ENCODE assay signal across 20 cellular contexts in the genomic region with DNA sequence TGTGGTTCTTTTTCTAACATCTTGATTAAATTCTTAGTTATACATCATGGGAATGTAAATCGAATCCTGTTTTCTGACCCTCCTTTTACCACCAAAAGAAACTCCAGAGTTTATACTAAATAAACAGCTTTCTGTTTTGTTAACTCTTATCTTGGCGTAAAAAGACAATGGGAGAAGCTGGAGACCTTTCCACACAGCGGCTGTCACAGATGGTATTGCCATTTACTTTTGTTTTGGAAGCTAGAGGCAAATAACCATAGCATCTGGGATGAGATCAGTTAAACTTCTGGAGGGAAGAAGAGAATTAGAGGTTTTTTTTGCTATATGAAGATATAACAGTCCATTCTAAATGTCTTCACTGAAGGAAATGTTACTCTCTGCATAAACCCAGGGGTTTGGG.
DNase-seq lines count a peak whose midpoint lies in the region; ATAC-seq and TF ChIP-seq lines count a peak whose summit lies in the region.
"Had no signal": no experiment of that assay in that cellular context is flagged by ENCODE, and none has a peak within 500 bp of the region (broad histone marks: within the 10 kb centered on the region; RNA-seq: fewer than 3 reads in every experiment).

No MANE protein-coding gene starts in this region.

- H3K4me3 ChIP-seq in heart right ventricle: no peak overlapping the region
- H3K4me3 ChIP-seq in right atrium auricular region: no peak overlapping the region
- H3K4me3 ChIP-seq: A549; BLaER1 treated with 17β-estradiol and CSF1 and Interleukin-3, amounts not matched to agents 10 nM and 100 nM had no signal

- peak overlapping the region; percentile 58 for H3K27ac Mint-ChIP-seq in nephron progenitor cell
- H3K27ac Mint-ChIP-seq: B cell; CD4-positive, alpha-beta T cell; CD8-positive, alpha-beta T cell had no signal

- H3K27ac ChIP-seq in heart right ventricle: peak overlapping the region in 6 of 10 donors; percentile 9 to 68 (median 43)
- no peak overlapping the region for H3K27ac ChIP-seq in right atrium auricular region
- H3K27ac ChIP-seq: 22Rv1; A549; BLaER1 treated with 17β-estradiol and CSF1 and Interleukin-3, amounts not matched to agents 10 nM and 100 nM; C4-2B had no signal

- H3K36me3 ChIP-seq in heart right ventricle: no peaks in the 10 kb centered on the region
- no peaks in the 10 kb centered on the region for H3K36me3 ChIP-seq in right atrium auricular region
- H3K36me3 ChIP-seq: BLaER1 treated with 17β-estradiol and CSF1 and Interleukin-3, amounts not matched to agents 10 nM and 100 nM had no signal

- H3K4me1 ChIP-seq in heart right ventricle (peaks cover 0 to 13% (median 0%) of the 10 kb centered on the region in 9 donors), right atrium auricular region (no peaks in the 10 kb centered on the region)
- H3K4me1 ChIP-seq: A549; BLaER1 treated with 17β-estradiol and CSF1 and Interleukin-3, amounts not matched to agents 10 nM and 100 nM; Caco-2 had no signal

- no peaks in the 10 kb centered on the region for H3K27me3 ChIP-seq in heart right ventricle
- no peaks in the 10 kb centered on the region for H3K27me3 ChIP-seq in right atrium auricular region
- H3K27me3 ChIP-seq: BLaER1 treated with 17β-estradiol and CSF1 and Interleukin-3, amounts not matched to agents 10 nM and 100 nM had no signal

- H3K4me1 Mint-ChIP-seq in nephron progenitor cell: peaks cover 17% of the 10 kb centered on the region
- H3K4me1 Mint-ChIP-seq: B cell had no signal

- no peak overlapping the region for H3K4me3 Mint-ChIP-seq in nephron progenitor cell
- H3K4me3 Mint-ChIP-seq: B cell; CD4-positive, alpha-beta T cell; CD8-positive, alpha-beta T cell had no signal

- TF ChIP-seq CTCF in heart right ventricle (IDR thresholded peaks at IDR 0.05) (no peak), right atrium auricular region (IDR thresholded peaks at IDR 0.05) (no peak), nephron progenitor cell (IDR thresholded peaks at IDR 0.05) (no peak)

- intact Hi-C loops in heart right ventricle (cut with DNase I) (no loop called here), left ventricle myocardium superior (cut with micrococcal nuclease) (no loop called here), left cardiac atrium (cut with DNase I) (no loop called here)

- no peaks in the 10 kb centered on the region for H3K9me3 ChIP-seq in heart right ventricle
- H3K9me3 ChIP-seq in right atrium auricular region: no peaks in the 10 kb centered on the region
- H3K9me3 ChIP-seq: A549, Caco-2 had no signal

- peak; percentile 38 for DNase-seq in DMS 273 (lab: John Stamatoyannopoulos, UW; ENCODE audit: unreplicated experiment)
- DNase-seq in DMS 273 treated with DMSO at 0.1 percent for 48 hours (lab: John Stamatoyannopoulos, UW): no peak
- DNase-seq in heart right ventricle: no peak
- no peak for DNase-seq in right atrium auricular region (ENCODE audit: low spot score)
- no peak for DNase-seq in left ventricle myocardium superior
- no peak for DNase-seq in left cardiac atrium
- no peak for DNase-seq in nephron progenitor cell
- DNase-seq: AML-193; Caco-2; Calu3; CD4-positive, alpha-beta T cell; CD8-positive, alpha-beta T cell; DMS79 treated with DMSO at 0.1 percent for 48 hours; GF-D8 had no signal

- peak in 3 of 8 donors; percentile 48 to 63 (median 62) for ATAC-seq in heart right ventricle
- ATAC-seq in left ventricle myocardium superior: peak; percentile 28
- ATAC-seq in left cardiac atrium: no peak
- ATAC-seq in HG03280 (IDR thresholded peaks at IDR 0.05; ENCODE audit: unreplicated experiment): no peak
- ATAC-seq: A549; CD8-positive, alpha-beta T cell had no signal

- 51 to 53% methylated on average over 3 of the region's 3 CpGs for WGBS in heart right ventricle, 2 donors

- H3K9me3 Mint-ChIP-seq in nephron progenitor cell: peaks cover 34% of the 10 kb centered on the region
- H3K9me3 Mint-ChIP-seq: CD4-positive, alpha-beta T cell; CD8-positive, alpha-beta T cell had no signal

- peaks cover 13% of the 10 kb centered on the region for H3K36me3 Mint-ChIP-seq in nephron progenitor cell (ENCODE audit: low read depth)
- H3K36me3 Mint-ChIP-seq: CD8-positive, alpha-beta T cell had no signal

- no peaks in the 10 kb centered on the region for H3K27me3 Mint-ChIP-seq in nephron progenitor cell (ENCODE audit: low read depth, poor library complexity)

Comparison
In these comparisons a context has a peak if more than half of its experiments do, and no peak if none do; other contexts are left out.
1. H3K27ac ChIP-seq: peak in heart right ventricle (6 of 10); none in right atrium auricular region (0 of 2).